ENCODE assay signal across 18 cellular contexts in genomic region chr16:47424846-47425245, GRCh38.
"Had no signal": no experiment of that assay in that cellular context is flagged by ENCODE, and none has a peak within 500 bp of the region (broad histone marks: within the 10 kb centered on the region; RNA-seq: fewer than 3 reads in every experiment).

No MANE protein-coding gene starts in this region.

- DNase-seq: activated CD4-positive, alpha-beta T cell treated with anti-CD3 and anti-CD28 coated beads for 1 hour; activated CD4-positive, alpha-beta T cell treated with anti-CD3 and anti-CD28 coated beads, Interleukin-2, amount 50 U/mL, for 4 hours; activated naive CD4-positive, alpha-beta T cell; activated T-cell treated with anti-CD3 and anti-CD28 coated beads for 4 hours; aorta; cerebellar nuclear complex; effector memory CD8-positive, alpha-beta T cell; foreskin melanocyte; heart left ventricle; mammary epithelial cell; naive B cell; retina; stimulated activated CD4-positive, alpha-beta T cell treated with anti-CD3 and anti-CD28 coated beads, Interleukin-2, amount 100 ng/mL, for 48 hours had no signal

- H3K4me3 ChIP-seq: heart left ventricle, left lung had no signal

- H3K4me1 ChIP-seq: heart left ventricle, left lung had no signal

- H3K9me3 Mint-ChIP-seq: effector memory CD8-positive, alpha-beta T cell; stimulated activated memory B cell treated with anti-CD40 and anti-IgM and Interleukin-4, amounts not matched to agents 10 μg/mL and 1 μg/mL and 100 μg/mL, for 72 hours had no signal

- H3K27ac ChIP-seq: epithelial cell of prostate, heart left ventricle, left lung, neutrophil had no signal

- H3K27ac Mint-ChIP-seq: dendritic cell treated with granulocyte-macrophage colony-stimulating factor and Interleukin-4, amounts not matched to agents 40 ng/mL and 50 ng/mL, for 4 days; effector memory CD8-positive, alpha-beta T cell; naive B cell; stimulated activated memory B cell treated with anti-CD40 and anti-IgM and Interleukin-4, amounts not matched to agents 10 μg/mL and 1 μg/mL and 100 μg/mL, for 72 hours had no signal

- H3K27me3 ChIP-seq: heart left ventricle, left lung, neutrophil had no signal

- H3K27me3 Mint-ChIP-seq: dendritic cell treated with granulocyte-macrophage colony-stimulating factor and Interleukin-4, amounts not matched to agents 40 ng/mL and 50 ng/mL, for 4 days; effector memory CD8-positive, alpha-beta T cell; naive B cell; stimulated activated memory B cell treated with anti-CD40 and anti-IgM and Interleukin-4, amounts not matched to agents 10 μg/mL and 1 μg/mL and 100 μg/mL, for 72 hours had no signal

- ATAC-seq: effector memory CD8-positive, alpha-beta T cell; heart left ventricle; left lung; stimulated activated memory B cell treated with anti-CD40 and anti-IgM and Interleukin-4, amounts not matched to agents 10 μg/mL and 1 μg/mL and 100 μg/mL, for 72 hours had no signal

- H3K4me1 Mint-ChIP-seq: naive B cell; stimulated activated memory B cell treated with anti-CD40 and anti-IgM and Interleukin-4, amounts not matched to agents 10 μg/mL and 1 μg/mL and 100 μg/mL, for 72 hours had no signal

- H3K4me3 Mint-ChIP-seq: dendritic cell treated with granulocyte-macrophage colony-stimulating factor and Interleukin-4, amounts not matched to agents 40 ng/mL and 50 ng/mL, for 4 days; effector memory CD8-positive, alpha-beta T cell; naive B cell; stimulated activated memory B cell treated with anti-CD40 and anti-IgM and Interleukin-4, amounts not matched to agents 10 μg/mL and 1 μg/mL and 100 μg/mL, for 72 hours had no signal
